In genomic region chrX:81168391-81168790, GRCh38 we compare ENCODE assay signal across 20 cellular contexts.
"Had no signal": no experiment of that assay in that cellular context is flagged by ENCODE, and none has a peak within 500 bp of the region (broad histone marks: within the 10 kb centered on the region; RNA-seq: fewer than 3 reads in every experiment).

No MANE protein-coding gene starts in this region.

- DNase-seq: cortex of kidney; effector memory CD8-positive, alpha-beta T cell; hypothalamus; immature natural killer cell; islet precursor cell; kidney glomerular epithelial cell; left ventricle myocardium superior; lower lobe of right lung; natural killer cell; occipital lobe; ovary; posterior cingulate gyrus; psoas muscle; right cardiac atrium; sigmoid colon; stimulated activated CD4-positive, alpha-beta T cell treated with anti-CD3 and anti-CD28 coated beads, Interleukin-2, amount 100 ng/mL, for 24 hours; stimulated activated naive B cell treated with anti-CD40 and anti-IgM and Interleukin-4, amounts not matched to agents 10 μg/mL and 1 μg/mL and 100 μg/mL, for 72 hours; upper lobe of left lung had no signal

- H3K9me3 ChIP-seq: lower lobe of right lung, ovary, psoas muscle, sigmoid colon, thoracic aorta, tibial nerve, upper lobe of left lung had no signal

- H3K27ac ChIP-seq: lower lobe of right lung, ovary, psoas muscle, sigmoid colon, thoracic aorta, tibial nerve, upper lobe of left lung had no signal

- ATAC-seq: effector memory CD8-positive, alpha-beta T cell; left ventricle myocardium superior; lower lobe of right lung; natural killer cell; psoas muscle; stimulated activated naive B cell treated with anti-CD40 and anti-IgM and Interleukin-4, amounts not matched to agents 10 μg/mL and 1 μg/mL and 100 μg/mL, for 72 hours had no signal

- H3K27me3 ChIP-seq: ovary, sigmoid colon, upper lobe of left lung had no signal

- H3K36me3 ChIP-seq: lower lobe of right lung, ovary, sigmoid colon, thoracic aorta, tibial nerve, upper lobe of left lung had no signal

- H3K4me1 ChIP-seq: lower lobe of right lung, psoas muscle, sigmoid colon, tibial nerve, upper lobe of left lung had no signal

- H3K4me3 ChIP-seq: lower lobe of right lung, ovary, psoas muscle, sigmoid colon, thoracic aorta, tibial nerve, upper lobe of left lung had no signal
